25 cellular contexts compared by ENCODE assay signal in genomic region chr13:73171242-73171641, GRCh38.
DNase-seq lines count a peak whose midpoint lies in the region; ATAC-seq and TF ChIP-seq lines count a peak whose summit lies in the region.
"Had no signal": no experiment of that assay in that cellular context is flagged by ENCODE, and none has a peak within 500 bp of the region (broad histone marks: within the 10 kb centered on the region; RNA-seq: fewer than 3 reads in every experiment).

No MANE protein-coding gene starts in this region.

- H3K9me3 ChIP-seq in hepatocyte (ENCODE audit: low read depth) (no peaks in the 10 kb centered on the region), vagina (no peaks in the 10 kb centered on the region)
- H3K9me3 ChIP-seq: gastrocnemius medialis, HAP-1, testis had no signal

- no peaks in the 10 kb centered on the region for H3K79me2 ChIP-seq in hepatocyte

- no peak overlapping the region for H3K4me3 Mint-ChIP-seq in progenitor cell of endocrine pancreas (ENCODE audit: low read depth)
- H3K4me3 Mint-ChIP-seq: activated naive CD4-positive, alpha-beta T cell treated with anti-CD3 and anti-CD28 coated beads, Interleukin-2, amount 10 ng/mL, durations not matched to agents 7 days and 5 days; activated T-cell treated with anti-CD3 and anti-CD28 coated beads, Interleukin-2, amount 50 U/mL, for 72 hours; central memory CD8-positive, alpha-beta T cell; neural crest cell; stimulated activated naive B cell treated with anti-CD40 and anti-IgM and Interleukin-4, amounts not matched to agents 10 μg/mL and 1 μg/mL and 100 μg/mL, for 72 hours had no signal

- no peaks in the 10 kb centered on the region for H3K36me3 Mint-ChIP-seq in progenitor cell of endocrine pancreas (ENCODE audit: insufficient read depth)
- H3K36me3 Mint-ChIP-seq: activated naive CD4-positive, alpha-beta T cell treated with anti-CD3 and anti-CD28 coated beads, Interleukin-2, amount 10 ng/mL, durations not matched to agents 7 days and 5 days; stimulated activated naive B cell treated with anti-CD40 and anti-IgM and Interleukin-4, amounts not matched to agents 10 μg/mL and 1 μg/mL and 100 μg/mL, for 72 hours had no signal

- H3K36me3 ChIP-seq in hepatocyte (replicated peaks; ENCODE audit: insufficient read depth, low read depth) (no peaks in the 10 kb centered on the region), vagina (no peaks in the 10 kb centered on the region)
- H3K36me3 ChIP-seq: gastrocnemius medialis, HAP-1 had no signal

- H3K4me3 ChIP-seq in hepatocyte = no peak overlapping the region
- no peak overlapping the region for H3K4me3 ChIP-seq in vagina
- H3K4me3 ChIP-seq: gastrocnemius medialis, HAP-1, testis had no signal

- H4K20me1 ChIP-seq in hepatocyte (ENCODE audit: insufficient read depth, poor library complexity, severe bottlenecking) = no peaks in the 10 kb centered on the region

- peaks cover 48% of the 10 kb centered on the region for H3K4me1 Mint-ChIP-seq in progenitor cell of endocrine pancreas (ENCODE audit: low read depth)
- H3K4me1 Mint-ChIP-seq: activated naive CD4-positive, alpha-beta T cell treated with anti-CD3 and anti-CD28 coated beads, Interleukin-2, amount 10 ng/mL, durations not matched to agents 7 days and 5 days; central memory CD8-positive, alpha-beta T cell had no signal

- no peaks in the 10 kb centered on the region for H3K27me3 ChIP-seq in hepatocyte
- H3K27me3 ChIP-seq in vagina = no peaks in the 10 kb centered on the region
- H3K27me3 ChIP-seq: gastrocnemius medialis, testis had no signal

- peak overlapping the region; percentile 91 for H3K27ac ChIP-seq in hepatocyte
- no peak overlapping the region for H3K27ac ChIP-seq in vagina
- H3K27ac ChIP-seq: C4-2B, gastrocnemius medialis, KMS-11, testis had no signal

- peak overlapping the region; percentile 20 for H3K4me2 ChIP-seq in hepatocyte
- H3K4me2 ChIP-seq: KMS-11 had no signal

- H3K9me2 ChIP-seq in hepatocyte (replicated peaks; ENCODE audit: insufficient read depth) = no peaks in the 10 kb centered on the region

- TF ChIP-seq POLR2A in vagina (IDR thresholded peaks at IDR 0.05) = no peak

- TF ChIP-seq CTCF in hepatocyte (IDR thresholded peaks at IDR 0.05; ENCODE audit: poor library complexity) = no peak
- no peak for TF ChIP-seq CTCF in progenitor cell of endocrine pancreas (IDR thresholded peaks at IDR 0.05; ENCODE audit: unreplicated experiment)
- TF ChIP-seq CTCF in vagina (IDR thresholded peaks at IDR 0.05) = no peak

- H3K4me1 ChIP-seq in hepatocyte (ENCODE audit: insufficient read depth) = peaks cover 55% of the 10 kb centered on the region
- peaks cover 24% of the 10 kb centered on the region for H3K4me1 ChIP-seq in vagina
- H3K4me1 ChIP-seq: gastrocnemius medialis, testis had no signal

- peaks cover 4% of the 10 kb centered on the region for H3K9me3 Mint-ChIP-seq in progenitor cell of endocrine pancreas (ENCODE audit: low read depth)
- H3K9me3 Mint-ChIP-seq: activated naive CD4-positive, alpha-beta T cell treated with anti-CD3 and anti-CD28 coated beads, Interleukin-2, amount 10 ng/mL, durations not matched to agents 7 days and 5 days; activated T-cell treated with anti-CD3 and anti-CD28 coated beads, Interleukin-2, amount 50 U/mL, for 72 hours; central memory CD8-positive, alpha-beta T cell; stimulated activated naive B cell treated with anti-CD40 and anti-IgM and Interleukin-4, amounts not matched to agents 10 μg/mL and 1 μg/mL and 100 μg/mL, for 72 hours had no signal

- 50% methylated on average over 5 of the region's 5 CpGs for WGBS in hepatocyte (ENCODE audit: low lambda C conversion rate, missing lambda C conversion rate)

- no peak overlapping the region for H2AFZ ChIP-seq in hepatocyte

- intact Hi-C loops in posterior vena cava (cut with DNase I) (no loop called here), vagina (cut with DNase I) (no loop called here)

- no peaks in the 10 kb centered on the region for H3K27me3 Mint-ChIP-seq in progenitor cell of endocrine pancreas
- H3K27me3 Mint-ChIP-seq: activated naive CD4-positive, alpha-beta T cell treated with anti-CD3 and anti-CD28 coated beads, Interleukin-2, amount 10 ng/mL, durations not matched to agents 7 days and 5 days; central memory CD8-positive, alpha-beta T cell; stimulated activated naive B cell treated with anti-CD40 and anti-IgM and Interleukin-4, amounts not matched to agents 10 μg/mL and 1 μg/mL and 100 μg/mL, for 72 hours had no signal

- ATAC-seq in left lobe of liver = no peak
- ATAC-seq: gastrocnemius medialis; stimulated activated naive B cell treated with anti-CD40 and anti-IgM and Interleukin-4, amounts not matched to agents 10 μg/mL and 1 μg/mL and 100 μg/mL, for 72 hours had no signal

- DNase-seq in HuH-7 (ENCODE audit: low spot score) (peak; percentile 20), SW480 (ENCODE audit: low spot score) (peak; percentile 88), hepatocyte (ENCODE audit: low spot score) (peak; percentile 66), progenitor cell of endocrine pancreas (ENCODE audit: low spot score, unreplicated experiment) (no peak), posterior vena cava (ENCODE audit: low spot score) (no peak), COLO829 (ENCODE audit: low spot score) (no peak), vagina (ENCODE audit: extremely low spot score in 2 of 2) (no peak), left lobe of liver (ENCODE audit: low spot score) (no peak)
- DNase-seq: activated CD4-positive, alpha-beta T cell treated with anti-CD3 and anti-CD28 coated beads for 1 hour; activated naive CD4-positive, alpha-beta T cell treated with anti-CD3 and anti-CD28 coated beads, Interleukin-2, amount 10 ng/mL, durations not matched to agents 7 days and 5 days; activated T-cell treated with anti-CD3 and anti-CD28 coated beads, Interleukin-2, amount 50 U/mL, for 72 hours; erythroblast; gastrocnemius medialis; NCI-H2171 treated with DMSO at 0.1 percent for 48 hours; NCI-H526 treated with DMSO at 0.1 percent for 48 hours; SHP77; stimulated activated CD4-positive, alpha-beta T cell treated with anti-CD3 and anti-CD28 coated beads, Interleukin-2, amount 100 ng/mL, for 48 hours; stimulated activated naive B cell treated with anti-CD40 and anti-IgM and Interleukin-4, amounts not matched to agents 10 μg/mL and 1 μg/mL and 100 μg/mL, for 72 hours; T-helper 1 cell; testis had no signal

- peak overlapping the region; percentile 12 for H3K27ac Mint-ChIP-seq in progenitor cell of endocrine pancreas
- H3K27ac Mint-ChIP-seq: activated naive CD4-positive, alpha-beta T cell treated with anti-CD3 and anti-CD28 coated beads, Interleukin-2, amount 10 ng/mL, durations not matched to agents 7 days and 5 days; activated T-cell treated with anti-CD3 and anti-CD28 coated beads, Interleukin-2, amount 50 U/mL, for 72 hours; stimulated activated naive B cell treated with anti-CD40 and anti-IgM and Interleukin-4, amounts not matched to agents 10 μg/mL and 1 μg/mL and 100 μg/mL, for 72 hours had no signal

Comparison
In these comparisons a context has a peak if more than half of its experiments do, and no peak if none do; other contexts are left out.
1. DNase-seq: peak in HuH-7 (single experiment), SW480 (single experiment) and hepatocyte (single experiment); none in progenitor cell of endocrine pancreas (single experiment), posterior vena cava (single experiment), COLO829 (single experiment), vagina (0 of 2) and left lobe of liver (single experiment).